ENCODE assay signal across 25 cellular contexts in genomic region chr6:13605634-13606033, GRCh38. TPM values are rescaled to one million over a fixed set of nuclear protein-coding genes. Genes with fewer than 3 reads are reported as not detected.
DNase-seq lines count a peak whose midpoint lies in the region; ATAC-seq, FAIRE-seq and TF ChIP-seq lines count a peak whose summit lies in the region.
"Had no signal": no experiment of that assay in that cellular context is flagged by ENCODE, and none has a peak within 500 bp of the region (broad histone marks: within the 10 kb centered on the region; RNA-seq: fewer than 3 reads in every experiment).

No MANE protein-coding gene starts in this region.

- H3K36me3 ChIP-seq in HepG2 (replicated peaks in 1 of 2; ENCODE audit: control insufficient read depth in 1 of 2, insufficient read depth in 2 of 2, low read length in 2 of 2) (peaks cover 0 to 10% of the 10 kb centered on the region in 2 experiments; a peak in 3 of 5 replicates), right lobe of liver (peaks cover 0 to 34% (median 11%) of the 10 kb centered on the region in 4 donors)

- H3K27ac Mint-ChIP-seq in activated T-helper 17 cell treated with anti-CD3 and anti-CD28 coated beads, Interleukin-2, amount 50 U/mL, for 72 hours: peak overlapping the region; percentile 28
- H3K27ac Mint-ChIP-seq in progenitor cell of endocrine pancreas: peak overlapping the region; percentile 86
- H3K27ac Mint-ChIP-seq in activated CD8-positive, alpha-beta T cell treated with anti-CD3 and anti-CD28 coated beads, Interleukin-2, amount 10 ng/mL, durations not matched to agents 7 days and 5 days: no peak overlapping the region
- H3K27ac Mint-ChIP-seq: B cell; CD4-positive, alpha-beta T cell; CD8-positive, alpha-beta T cell had no signal

- no peak for TF ChIP-seq RAD21 in HepG2 (CRISPR knock-in tag; IDR thresholded peaks at IDR 0.05)

- no peak for TF ChIP-seq CTCF in HepG2 (CRISPR knock-in tag; IDR thresholded peaks at IDR 0.05)
- TF ChIP-seq CTCF in right lobe of liver (IDR thresholded peaks at IDR 0.05): no peak
- TF ChIP-seq CTCF in progenitor cell of endocrine pancreas (IDR thresholded peaks at IDR 0.05; ENCODE audit: unreplicated experiment): no peak

- H3K4me1 Mint-ChIP-seq in activated T-helper 17 cell treated with anti-CD3 and anti-CD28 coated beads, Interleukin-2, amount 50 U/mL, for 72 hours: no peaks in the 10 kb centered on the region
- H3K4me1 Mint-ChIP-seq in progenitor cell of endocrine pancreas (ENCODE audit: low read depth): peaks cover 27% of the 10 kb centered on the region
- peaks cover 4% of the 10 kb centered on the region for H3K4me1 Mint-ChIP-seq in activated CD8-positive, alpha-beta T cell treated with anti-CD3 and anti-CD28 coated beads, Interleukin-2, amount 10 ng/mL, durations not matched to agents 7 days and 5 days (ENCODE audit: low read depth)
- H3K4me1 Mint-ChIP-seq: B cell had no signal

- no peaks in the 10 kb centered on the region for H3K79me2 ChIP-seq in HepG2 (ENCODE audit: insufficient read depth, low read length)

- H3K4me3 ChIP-seq in HepG2 (replicated peaks in 1 of 3; ENCODE audit: insufficient read depth in 1 of 3, low read depth in 2 of 3, low read length in 3 of 3) (peak overlapping the region in 2 of 3 experiments; percentile 32 to 46; a peak in 2 of 6 replicates), right lobe of liver (no peak overlapping the region)
- H3K4me3 ChIP-seq: A549; BLaER1 treated with 17β-estradiol and CSF1 and Interleukin-3, amounts not matched to agents 10 nM and 100 nM; GM12878 had no signal

- H3K27ac ChIP-seq in HepG2 (ENCODE audit: extremely low read length, insufficient read depth, low read length) (peak overlapping the region; percentile 87), right lobe of liver (no peak overlapping the region)
- H3K27ac ChIP-seq: 22Rv1; A549; BLaER1 treated with 17β-estradiol and CSF1 and Interleukin-3, amounts not matched to agents 10 nM and 100 nM; C4-2B had no signal

- no peak overlapping the region for H3K4me3 Mint-ChIP-seq in activated T-helper 17 cell treated with anti-CD3 and anti-CD28 coated beads, Interleukin-2, amount 50 U/mL, for 72 hours
- no peak overlapping the region for H3K4me3 Mint-ChIP-seq in progenitor cell of endocrine pancreas (ENCODE audit: low read depth)
- no peak overlapping the region for H3K4me3 Mint-ChIP-seq in activated CD8-positive, alpha-beta T cell treated with anti-CD3 and anti-CD28 coated beads, Interleukin-2, amount 10 ng/mL, durations not matched to agents 7 days and 5 days
- H3K4me3 Mint-ChIP-seq: B cell; CD4-positive, alpha-beta T cell; CD8-positive, alpha-beta T cell had no signal

- TF ChIP-seq EP300 in HepG2 (IDR thresholded peaks at IDR 0.05; ENCODE audit: low read depth in 2 of 2, low read length in 2 of 2) (no peak), HepG2 (CRISPR knock-in tag; IDR thresholded peaks at IDR 0.05; ENCODE audit: borderline replicate concordance) (no peak)

- DNase-seq in HepG2 (ENCODE audit: low spot score) (peak; percentile 51), right lobe of liver (no peak), progenitor cell of endocrine pancreas (ENCODE audit: low spot score, unreplicated experiment) (no peak), NCI-H2196 treated with DMSO at 0.1 percent for 48 hours (lab: John Stamatoyannopoulos, UW; ENCODE audit: unreplicated experiment) (no peak)
- DNase-seq in activated CD8-positive, alpha-beta T cell treated with anti-CD3 and anti-CD28 coated beads, Interleukin-2, amount 10 ng/mL, durations not matched to agents 7 days and 5 days: no peak
- DNase-seq in activated CD8-positive, alpha-beta memory T cell treated with anti-CD3 and anti-CD28 coated beads, Interleukin-2, amount 50 U/mL, for 48 hours: no peak
- DNase-seq: AML-193; CD4-positive, alpha-beta T cell; CD8-positive, alpha-beta T cell; DMS 273 treated with DMSO at 0.1 percent for 48 hours; DMS153; DMS53; DMS79; DND-41; EL; GDM1 had no signal

- H3K27me3 Mint-ChIP-seq in activated T-helper 17 cell treated with anti-CD3 and anti-CD28 coated beads, Interleukin-2, amount 50 U/mL, for 72 hours: no peaks in the 10 kb centered on the region
- no peaks in the 10 kb centered on the region for H3K27me3 Mint-ChIP-seq in progenitor cell of endocrine pancreas
- no peaks in the 10 kb centered on the region for H3K27me3 Mint-ChIP-seq in activated CD8-positive, alpha-beta T cell treated with anti-CD3 and anti-CD28 coated beads, Interleukin-2, amount 10 ng/mL, durations not matched to agents 7 days and 5 days (ENCODE audit: low read depth)
- H3K27me3 Mint-ChIP-seq: B cell; CD4-positive, alpha-beta T cell had no signal

- H3K4me2 ChIP-seq in HepG2 (ENCODE audit: low read depth, low read length): peak overlapping the region; percentile 64
- H3K4me2 ChIP-seq: A549; BLaER1 treated with 17β-estradiol and CSF1 and Interleukin-3, amounts not matched to agents 10 nM and 100 nM had no signal

- 17% methylated on average over 4 of the region's 4 CpGs for WGBS in HepG2 (ENCODE audit: low lambda C conversion rate)
- 89% methylated on average over 4 of the region's 4 CpGs for WGBS in right lobe of liver (ENCODE audit: insufficient coverage, low coverage, low lambda C conversion rate, missing lambda C conversion rate)

- H3K27me3 ChIP-seq in HepG2 (ENCODE audit: control insufficient read depth in 1 of 2, insufficient read depth in 2 of 2, low read length in 2 of 2) (no peaks in the 10 kb centered on the region), right lobe of liver (no peaks in the 10 kb centered on the region)
- H3K27me3 ChIP-seq: BLaER1 treated with 17β-estradiol and CSF1 and Interleukin-3, amounts not matched to agents 10 nM and 100 nM had no signal

- peak; percentile 60 for ATAC-seq in HepG2
- ATAC-seq in right lobe of liver: no peak
- no peak for ATAC-seq in activated T-helper 17 cell treated with anti-CD3 and anti-CD28 coated beads, Interleukin-2, amount 50 U/mL, for 72 hours (replicated peaks)
- ATAC-seq in activated CD8-positive, alpha-beta T cell treated with anti-CD3 and anti-CD28 coated beads, Interleukin-2, amount 10 ng/mL, durations not matched to agents 7 days and 5 days: no peak
- ATAC-seq: A549; CD8-positive, alpha-beta T cell; GM12878 had no signal

- in situ Hi-C loops in HepG2 (cut with HindIII; ENCODE audit: extremely low pct_ligation_motif_present, low pct_unique_long_range_greater_than_20kb): no loop called here

- peaks cover 36% of the 10 kb centered on the region for H3K36me3 Mint-ChIP-seq in activated T-helper 17 cell treated with anti-CD3 and anti-CD28 coated beads, Interleukin-2, amount 50 U/mL, for 72 hours (ENCODE audit: low read depth)
- peaks cover 21% of the 10 kb centered on the region for H3K36me3 Mint-ChIP-seq in progenitor cell of endocrine pancreas (ENCODE audit: insufficient read depth)
- peaks cover 18% of the 10 kb centered on the region for H3K36me3 Mint-ChIP-seq in activated CD8-positive, alpha-beta T cell treated with anti-CD3 and anti-CD28 coated beads, Interleukin-2, amount 10 ng/mL, durations not matched to agents 7 days and 5 days (ENCODE audit: low read depth)

- H3K9me3 ChIP-seq in HepG2 (ENCODE audit: low read length): no peaks in the 10 kb centered on the region
- H3K9me3 ChIP-seq in right lobe of liver: no peaks in the 10 kb centered on the region
- H3K9me3 ChIP-seq: A549 had no signal

- TF ChIP-seq POLR2A in HepG2 (IDR thresholded peaks at IDR 0.05; ENCODE audit: insufficient read depth in 1 of 2, low read depth in 2 of 2, low read length in 2 of 2) (no peak), right lobe of liver (IDR thresholded peaks at IDR 0.05) (no peak)

- H3K9ac ChIP-seq in HepG2 (ENCODE audit: insufficient read depth, low read depth, low read length): peak overlapping the region; percentile 45
- H3K9ac ChIP-seq: BLaER1 treated with 17β-estradiol and CSF1 and Interleukin-3, amounts not matched to agents 10 nM and 100 nM had no signal

- H3K9me3 Mint-ChIP-seq in activated T-helper 17 cell treated with anti-CD3 and anti-CD28 coated beads, Interleukin-2, amount 50 U/mL, for 72 hours: no peaks in the 10 kb centered on the region
- peaks cover 3% of the 10 kb centered on the region for H3K9me3 Mint-ChIP-seq in progenitor cell of endocrine pancreas (ENCODE audit: low read depth)
- H3K9me3 Mint-ChIP-seq in activated CD8-positive, alpha-beta T cell treated with anti-CD3 and anti-CD28 coated beads, Interleukin-2, amount 10 ng/mL, durations not matched to agents 7 days and 5 days (ENCODE audit: insufficient read depth): no peaks in the 10 kb centered on the region
- H3K9me3 Mint-ChIP-seq: CD4-positive, alpha-beta T cell; CD8-positive, alpha-beta T cell had no signal

- POLR2A ChIA-PET in HepG2 (lab: Yijun Ruan, JAX): interaction anchor here (1.1 to 4.2 kb wide), 14 partner anchors 10 to 277 kb away, joined by 4 to 175 read pairs (median 7); partner anchors contain the start of genes MCUR1, NOL7, RANBP9 and SIRT5
- POLR2A ChIA-PET in activated CD8-positive, alpha-beta T cell treated with anti-CD3 and anti-CD28 coated beads, Interleukin-2, amount 10 ng/mL, durations not matched to agents 7 days and 5 days (lab: Charles Lee): interaction anchor here (0.6 to 2.9 kb wide), 2 partner anchors 9 to 148 kb away, joined by 3 to 16 read pairs; partner anchors contain the start of gene NOL7

- no peak for FAIRE-seq in HepG2 (lab: Jason Lieb, UNC)
- FAIRE-seq: A549, GM12878, GM12892, GM18507 had no signal

- intact Hi-C loops in HepG2 (cut with micrococcal nuclease; ENCODE audit: unreplicated experiment) (loop anchor here (1.0 to 2.0 kb wide), 3 partner anchors 10 to 199 kb away; partner anchors contain the start of gene NOL7), right lobe of liver (cut with DNase I) (loop anchor here in 1 of 2 donors (10.0 kb wide), 1 partner anchor 261 kb away; no protein-coding TSS in a partner anchor)

- no peaks in the 10 kb centered on the region for H4K20me1 ChIP-seq in HepG2 (ENCODE audit: insufficient read depth, low read length)
- H4K20me1 ChIP-seq: BLaER1 treated with 17β-estradiol and CSF1 and Interleukin-3, amounts not matched to agents 10 nM and 100 nM had no signal

- CTCF ChIA-PET in HepG2 (lab: Yijun Ruan, JAX; ENCODE audit: low intra/inter-chr PET ratio, low total read pairs): interaction anchor here (1.3 to 1.8 kb wide), 2 partner anchors 9 to 30 kb away, joined by 6 to 7 read pairs; partner anchors contain the start of genes NOL7 and SIRT5
- CTCF ChIA-PET in activated CD8-positive, alpha-beta T cell treated with anti-CD3 and anti-CD28 coated beads, Interleukin-2, amount 10 ng/mL, durations not matched to agents 7 days and 5 days (lab: Charles Lee): interaction anchor here (1.4 kb wide), 1 partner anchor 19 kb away, joined by 5 read pairs; no protein-coding TSS in a partner anchor

- H3K4me1 ChIP-seq in HepG2 (ENCODE audit: insufficient read depth, low read length) (peaks cover 44% of the 10 kb centered on the region), right lobe of liver (no peaks in the 10 kb centered on the region)
- H3K4me1 ChIP-seq: A549 had no signal

- BruUV-seq in HepG2 (replicated peaks; lab: Mats Ljungman, UMichigan): no TSS peak

- H2AFZ ChIP-seq in HepG2 (ENCODE audit: low read length): no peak overlapping the region

RNA-seq across cellular contexts. Expression of gene NOL7, which starts 9.5 kb away (rescaled TPM):
- total RNA-seq in HepG2 (2016; rRNA removed; fragmentation: Illumina TruSeq; extraction: Trizol) (186 and 215 TPM in 2 replicates), right lobe of liver (10 to 100 TPM; 12.9 to 68.2 (median 25.1) TPM), progenitor cell of endocrine pancreas (40.5 and 44.6 TPM in 2 replicates)
- total RNA-seq in HepG2 (2016; cell fraction: cytosol; rRNA removed; fragmentation: Illumina TruSeq; extraction: Trizol; ENCODE audit: low read depth): 27.0 and 31.6 TPM in 2 replicates
- 183 and 212 TPM in 2 replicates for total RNA-seq in HepG2 (2016; cell fraction: insoluble cytoplasmic fraction; rRNA removed; fragmentation: Illumina TruSeq; extraction: Trizol)
- 65.5 and 72.1 TPM in 2 replicates for total RNA-seq in HepG2 (2016; cell fraction: membrane; rRNA removed; fragmentation: Illumina TruSeq; extraction: Trizol)
- 69.4 and 79.5 TPM in 2 replicates for total RNA-seq in HepG2 (2016; cell fraction: nucleus; rRNA removed; fragmentation: Illumina TruSeq; extraction: Trizol)
- polyA plus RNA-seq in HepG2 (2011; rRNA removed): 30.1 and 37.8 TPM in 2 replicates
- 47.4 and 53.1 TPM in 2 replicates for polyA plus RNA-seq in HepG2 (2011; cell fraction: cytosol; rRNA removed)
- 23.4 and 23.5 TPM in 2 replicates for polyA plus RNA-seq in HepG2 (2011; cell fraction: nucleus; rRNA removed)
- 60.3 and 94.1 TPM in 2 replicates for polyA plus RNA-seq in HepG2 (2012)
- polyA plus RNA-seq in HepG2 (2016; cell fraction: cytosol; fragmentation: Illumina TruSeq; extraction: Trizol; ENCODE audit: low read depth): 30.5 and 34.4 TPM in 2 replicates
- 240 and 243 TPM in 2 replicates for polyA plus RNA-seq in HepG2 (2016; cell fraction: insoluble cytoplasmic fraction; fragmentation: Illumina TruSeq; extraction: Trizol; ENCODE audit: low read depth)
- 60.8 and 65.8 TPM in 2 replicates for polyA plus RNA-seq in HepG2 (2016; cell fraction: membrane; fragmentation: Illumina TruSeq; extraction: Trizol; ENCODE audit: low read depth)
- 136 and 138 TPM in 2 replicates for polyA plus RNA-seq in HepG2 (2016; cell fraction: nucleus; fragmentation: Illumina TruSeq; extraction: Trizol; ENCODE audit: insufficient read depth, low read depth)
- polyA minus RNA-seq in HepG2 (2011; rRNA and poly(A)+ RNA removed; ENCODE audit: low replicate concordance): 4.3 and 4.6 TPM in 2 replicates
- 13.1 and 18.6 TPM in 2 replicates for polyA minus RNA-seq in HepG2 (2011; cell fraction: cytosol; rRNA and poly(A)+ RNA removed)
- 26.5 and 26.9 TPM in 2 replicates for polyA minus RNA-seq in HepG2 (2011; cell fraction: nucleus; rRNA and poly(A)+ RNA removed)
- 10 to 100 TPM; 50.4 to 92.5 TPM for total RNA-seq in activated T-helper 17 cell treated with anti-CD3 and anti-CD28 coated beads, Interleukin-2, amount 50 U/mL, for 72 hours
- 10 to 100 TPM; 67.3 to 71.6 TPM for total RNA-seq in activated CD8-positive, alpha-beta T cell treated with anti-CD3 and anti-CD28 coated beads, Interleukin-2, amount 10 ng/mL, durations not matched to agents 7 days and 5 days

RNA-seq across cellular contexts. Expression of gene SIRT5, which starts 31.2 kb away (rescaled TPM):
- total RNA-seq in HepG2 (2016; rRNA removed; fragmentation: Illumina TruSeq; extraction: Trizol) (16.6 and 21.8 TPM in 2 replicates), right lobe of liver (10 to 100 TPM in 4 of 6 experiments, 1 to 10 TPM in 2; 9.3 to 28.3 (median 15.5) TPM), progenitor cell of endocrine pancreas (18.2 and 18.8 TPM in 2 replicates)
- total RNA-seq in HepG2 (2016; cell fraction: cytosol; rRNA removed; fragmentation: Illumina TruSeq; extraction: Trizol; ENCODE audit: low read depth): 21.9 and 28.4 TPM in 2 replicates
- 17.2 TPM in 2 replicates for total RNA-seq in HepG2 (2016; cell fraction: insoluble cytoplasmic fraction; rRNA removed; fragmentation: Illumina TruSeq; extraction: Trizol)
- 17.8 and 18.2 TPM in 2 replicates for total RNA-seq in HepG2 (2016; cell fraction: membrane; rRNA removed; fragmentation: Illumina TruSeq; extraction: Trizol)
- 13.1 and 16.9 TPM in 2 replicates for total RNA-seq in HepG2 (2016; cell fraction: nucleus; rRNA removed; fragmentation: Illumina TruSeq; extraction: Trizol)
- 13.4 and 14.1 TPM in 2 replicates for polyA plus RNA-seq in HepG2 (2011; rRNA removed)
- polyA plus RNA-seq in HepG2 (2011; cell fraction: cytosol; rRNA removed): 8.8 and 9.0 TPM in 2 replicates
- 20.2 and 21.9 TPM in 2 replicates for polyA plus RNA-seq in HepG2 (2011; cell fraction: nucleus; rRNA removed)
- polyA plus RNA-seq in HepG2 (2012): 10.3 and 16.7 TPM in 2 replicates
- 4.9 and 5.9 TPM in 2 replicates for polyA plus RNA-seq in HepG2 (2016; cell fraction: cytosol; fragmentation: Illumina TruSeq; extraction: Trizol; ENCODE audit: low read depth)
- polyA plus RNA-seq in HepG2 (2016; cell fraction: insoluble cytoplasmic fraction; fragmentation: Illumina TruSeq; extraction: Trizol; ENCODE audit: low read depth): 19.7 and 19.8 TPM in 2 replicates
- 8.4 and 10.3 TPM in 2 replicates for polyA plus RNA-seq in HepG2 (2016; cell fraction: membrane; fragmentation: Illumina TruSeq; extraction: Trizol; ENCODE audit: low read depth)
- polyA plus RNA-seq in HepG2 (2016; cell fraction: nucleus; fragmentation: Illumina TruSeq; extraction: Trizol; ENCODE audit: insufficient read depth, low read depth): 27.2 and 27.6 TPM in 2 replicates
- polyA minus RNA-seq in HepG2 (2011; rRNA and poly(A)+ RNA removed; ENCODE audit: low replicate concordance): 5.4 and 6.8 TPM in 2 replicates
- 6.1 and 6.7 TPM in 2 replicates for polyA minus RNA-seq in HepG2 (2011; cell fraction: cytosol; rRNA and poly(A)+ RNA removed)
- polyA minus RNA-seq in HepG2 (2011; cell fraction: nucleus; rRNA and poly(A)+ RNA removed): 16.8 and 17.6 TPM in 2 replicates
- total RNA-seq in activated T-helper 17 cell treated with anti-CD3 and anti-CD28 coated beads, Interleukin-2, amount 50 U/mL, for 72 hours: 1 to 10 TPM; 6.6 to 8.9 TPM
- 10 to 100 TPM in 1 of 2 experiments, 1 to 10 TPM in 1; 9.2 to 12.1 TPM for total RNA-seq in activated CD8-positive, alpha-beta T cell treated with anti-CD3 and anti-CD28 coated beads, Interleukin-2, amount 10 ng/mL, durations not matched to agents 7 days and 5 days

Comparison
In these comparisons a context has a peak if more than half of its experiments do, and no peak if none do; other contexts are left out.
1. H3K4me3 ChIP-seq: peak in HepG2 (2 of 3); none in right lobe of liver (0 of 3).